Comparison of ENCODE assay signal across 20 cellular contexts in genomic region chr18:65919018-65919417, GRCh38.
DNase-seq lines count a peak whose midpoint lies in the region; ATAC-seq and TF ChIP-seq lines count a peak whose summit lies in the region.
"Had no signal": no experiment of that assay in that cellular context is flagged by ENCODE, and none has a peak within 500 bp of the region (broad histone marks: within the 10 kb centered on the region; RNA-seq: fewer than 3 reads in every experiment).

No MANE protein-coding gene starts in this region.

- TF ChIP-seq RAD21 in neural cell (conservative IDR thresholded peaks at IDR 0.05) = no peak

- H3K4me1 ChIP-seq in PC-3 (ENCODE audit: insufficient read depth, low read length) (peaks cover 5% of the 10 kb centered on the region; the same call in 1 of the 2 replicates), smooth muscle cell (ENCODE audit: low read depth) (no peaks in the 10 kb centered on the region), tibial artery (no peaks in the 10 kb centered on the region)
- H3K4me1 ChIP-seq: BE2C, BLaER1 had no signal

- BruUV-seq in PC-3 (replicated peaks; lab: Mats Ljungman, UMichigan) = no TSS peak

- H3K9ac ChIP-seq in PC-3 (ENCODE audit: low read length) (no peak overlapping the region), neural cell (ENCODE audit: low read length) (peak overlapping the region; percentile 28), smooth muscle cell (ENCODE audit: low read depth) (no peak overlapping the region)
- H3K9ac ChIP-seq: BLaER1 had no signal

- no peak for TF ChIP-seq EP300 in neural cell (conservative IDR thresholded peaks at IDR 0.05; ENCODE audit: poor library complexity, severe bottlenecking)

- no peaks in the 10 kb centered on the region for H3K9me3 ChIP-seq in PC-3 (ENCODE audit: low read length)
- H3K9me3 ChIP-seq in neural cell (ENCODE audit: low read length) = no peaks in the 10 kb centered on the region
- H3K9me3 ChIP-seq in smooth muscle cell (replicated peaks; ENCODE audit: low read depth) = no peaks in the 10 kb centered on the region
- no peaks in the 10 kb centered on the region for H3K9me3 ChIP-seq in tibial artery
- H3K9me3 ChIP-seq: BE2C, BLaER1 had no signal

- H2AFZ ChIP-seq in PC-3 (ENCODE audit: low read length) (no peak overlapping the region), neural cell (ENCODE audit: low read depth, low read length) (no peak overlapping the region), smooth muscle cell (ENCODE audit: low read depth) (peak overlapping the region; percentile 65)

- no peaks in the 10 kb centered on the region for H3K27me3 ChIP-seq in PC-3 (ENCODE audit: low read length)
- H3K27me3 ChIP-seq in neural cell (ENCODE audit: insufficient read depth, low read depth, low read length) = no peaks in the 10 kb centered on the region
- H3K27me3 ChIP-seq in smooth muscle cell (ENCODE audit: low read depth) = no peaks in the 10 kb centered on the region
- no peaks in the 10 kb centered on the region for H3K27me3 ChIP-seq in tibial artery
- H3K27me3 ChIP-seq: BE2C, BLaER1 had no signal

- DNase-seq in PC-3 (no peak), left colon (no peak), smooth muscle cell (lab: John Stamatoyannopoulos, UW; ENCODE audit: unreplicated experiment) (no peak), DMS153 (lab: John Stamatoyannopoulos, UW) (no peak), medulla oblongata (ENCODE audit: extremely low spot score) (no peak), tibial artery (no peak), NCI-H1417 (lab: John Stamatoyannopoulos, UW) (no peak)
- DNase-seq: 8988T; ACHN; BE2C; C1 segment of cervical spinal cord; CD4-positive, alpha-beta memory T cell; CD4-positive, CD25-positive, alpha-beta regulatory T cell; CD8-positive, alpha-beta memory T cell; COR-L47; DMS 273 treated with DMSO at 0.1 percent for 48 hours; DMS79 treated with DMSO at 0.1 percent for 48 hours; GF-D8 had no signal

- no peaks in the 10 kb centered on the region for H3K9me2 ChIP-seq in PC-3 (replicated peaks; ENCODE audit: low read length)
- H3K9me2 ChIP-seq in neural cell (ENCODE audit: insufficient read depth, low read length) = no peaks in the 10 kb centered on the region

- H3K4me3 ChIP-seq in PC-3 (ENCODE audit: low read length) (no peak overlapping the region), neural cell (ENCODE audit: low read length) (peak overlapping the region; percentile 48), smooth muscle cell (no peak overlapping the region), tibial artery (no peak overlapping the region)
- H3K4me3 ChIP-seq: BLaER1 had no signal

- ATAC-seq in PC-3 (peak; percentile 66), left colon (peak; percentile 55)

- WGBS in smooth muscle cell (ENCODE audit: low lambda C conversion rate) = 92% methylated on average over 3 of the region's 3 CpGs

- no peaks in the 10 kb centered on the region for H4K20me1 ChIP-seq in PC-3 (ENCODE audit: low read length)
- no peaks in the 10 kb centered on the region for H4K20me1 ChIP-seq in neural cell (ENCODE audit: insufficient read depth)
- no peaks in the 10 kb centered on the region for H4K20me1 ChIP-seq in smooth muscle cell (ENCODE audit: low read depth)
- H4K20me1 ChIP-seq: BLaER1 had no signal

- H3K27ac ChIP-seq in PC-3 (ENCODE audit: low read length) = no peak overlapping the region
- H3K27ac ChIP-seq in neural cell (ENCODE audit: low read length) = peak overlapping the region; percentile 78
- no peak overlapping the region for H3K27ac ChIP-seq in smooth muscle cell (ENCODE audit: low read depth)
- no peak overlapping the region for H3K27ac ChIP-seq in tibial artery
- H3K27ac ChIP-seq: BLaER1 had no signal

- H3K4me2 ChIP-seq in PC-3 (ENCODE audit: low read length) (0 out of 2 replicates have a peak overlapping the region, but pooled peaks have one; percentile 63), neural cell (ENCODE audit: low read length) (peak overlapping the region; percentile 78), smooth muscle cell (no peak overlapping the region)
- H3K4me2 ChIP-seq: BLaER1 had no signal

- TF ChIP-seq CTCF in PC-3 (conservative IDR thresholded peaks at IDR 0.05; ENCODE audit: low read depth, low read length) (no peak), neural cell (IDR thresholded peaks at IDR 0.05; ENCODE audit: poor library complexity, severe bottlenecking) (no peak), smooth muscle cell (IDR thresholded peaks at IDR 0.05; ENCODE audit: borderline replicate concordance, insufficient read depth, poor library complexity, severe bottlenecking) (no peak), tibial artery (IDR thresholded peaks at IDR 0.05) (no peak)

- H3F3A ChIP-seq in PC-3 (ENCODE audit: low read length, unreplicated experiment) (no peaks in the 10 kb centered on the region), neural cell (ENCODE audit: insufficient read depth, low read length, poor library complexity, severe bottlenecking) (peaks cover 8% of the 10 kb centered on the region), smooth muscle cell (ENCODE audit: low read depth) (no peaks in the 10 kb centered on the region)

- intact Hi-C loops in PC-3 (cut with micrococcal nuclease) (no loop called here), left colon (cut with DNase I, micrococcal nuclease) (no loop called here), tibial artery (cut with DNase I; ENCODE audit: low total_unique reads) (no loop called here)

- CTCF ChIA-PET in PC-3 (lab: Charles Lee) = no interaction called here

- POLR2A ChIA-PET in PC-3 (lab: Charles Lee; ENCODE audit: unreplicated experiment) = no interaction called here

- no peaks in the 10 kb centered on the region for H3K36me3 ChIP-seq in PC-3 (ENCODE audit: low read depth, low read length)
- no peaks in the 10 kb centered on the region for H3K36me3 ChIP-seq in neural cell (ENCODE audit: insufficient read depth, low read length)
- H3K36me3 ChIP-seq in smooth muscle cell (ENCODE audit: low read depth) = no peaks in the 10 kb centered on the region
- H3K36me3 ChIP-seq in tibial artery = no peaks in the 10 kb centered on the region
- H3K36me3 ChIP-seq: BE2C, BLaER1 had no signal

- no peaks in the 10 kb centered on the region for H3K79me2 ChIP-seq in PC-3 (ENCODE audit: low read length)
- H3K79me2 ChIP-seq in neural cell (replicated peaks; ENCODE audit: insufficient read depth, low read length) = no peaks in the 10 kb centered on the region
- no peaks in the 10 kb centered on the region for H3K79me2 ChIP-seq in smooth muscle cell (ENCODE audit: low read depth)

TF ChIP-seq in neural cell, 6 proteins besides CTCF, POLR2A, EP300 and RAD21:
- TF ChIP-seq EZH2 (IDR thresholded peaks at IDR 0.05; ENCODE audit: borderline replicate concordance, insufficient read depth, low read length, poor library complexity, severe bottlenecking) (no peak), REST (IDR thresholded peaks at IDR 0.05; ENCODE audit: borderline replicate concordance) (no peak), TAF1 (IDR thresholded peaks at IDR 0.05; ENCODE audit: low read depth) (no peak), MXI1 (conservative IDR thresholded peaks at IDR 0.05; ENCODE audit: poor library complexity, severe bottlenecking) (no peak), POLR2AphosphoS5 (IDR thresholded peaks at IDR 0.05) (no peak), SMC3 (conservative IDR thresholded peaks at IDR 0.05; ENCODE audit: poor library complexity) (no peak)
